28 cellular contexts compared by ENCODE assay signal in the genomic region with DNA sequence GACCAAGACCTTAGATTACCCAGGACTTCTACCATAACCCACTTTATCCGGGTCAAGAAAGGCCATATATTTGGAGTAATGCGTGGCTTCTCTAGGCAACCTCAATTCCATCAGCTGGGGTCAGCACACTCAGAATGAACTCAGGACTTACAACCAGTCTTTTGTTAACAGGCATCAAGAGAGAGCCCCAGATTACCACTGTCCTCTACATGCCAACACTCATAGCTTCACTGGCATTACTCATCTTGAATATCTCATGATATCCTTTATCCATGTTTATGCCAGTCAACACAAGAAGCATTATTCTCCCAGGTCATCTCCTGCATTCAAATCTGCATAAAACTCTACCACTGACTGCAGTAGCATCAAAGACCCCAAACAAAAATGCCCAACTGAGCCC. TPM values are rescaled to one million over a fixed set of nuclear protein-coding genes. Genes with fewer than 3 reads are reported as not detected.
"Had no signal": no experiment of that assay in that cellular context is flagged by ENCODE, and none has a peak within 500 bp of the region (broad histone marks: within the 10 kb centered on the region; RNA-seq: fewer than 3 reads in every experiment).

No MANE protein-coding gene starts in this region.

- H3K4me1 ChIP-seq: colonic mucosa, esophagus muscularis mucosa, foreskin keratinocyte, prostate gland, right atrium auricular region, stomach, vagina had no signal

- H3K36me3 ChIP-seq: colonic mucosa, esophagus muscularis mucosa, heart right ventricle, lower lobe of right lung, prostate gland, right atrium auricular region, stomach, thyroid gland, vagina had no signal

- FAIRE-seq: endothelial cell of umbilical vein, islet of Langerhans had no signal

- ATAC-seq: foreskin keratinocyte; naive thymus-derived CD8-positive, alpha-beta T cell; stimulated activated effector memory CD8-positive, alpha-beta T cell treated with anti-CD3 and anti-CD28 coated beads, Interleukin-12 subunit alpha, Interleukin-12 subunit beta, amount 100 ng/mL, for 72 hours had no signal

- H3K4me3 ChIP-seq: colonic mucosa, esophagus muscularis mucosa, heart right ventricle, lower lobe of right lung, prostate gland, right atrium auricular region, stomach, thyroid gland, vagina had no signal

- H3K9me3 ChIP-seq: colonic mucosa, esophagus muscularis mucosa, heart right ventricle, lower lobe of right lung, prostate gland, right atrium auricular region, stomach, thyroid gland, vagina had no signal

- H3K4me3 Mint-ChIP-seq: naive thymus-derived CD8-positive, alpha-beta T cell; neural crest cell; stimulated activated effector memory CD8-positive, alpha-beta T cell treated with anti-CD3 and anti-CD28 coated beads, Interleukin-12 subunit alpha, Interleukin-12 subunit beta, amount 100 ng/mL, for 72 hours had no signal

- H3K27me3 ChIP-seq: colonic mucosa, right atrium auricular region, thyroid gland, vagina had no signal

- H3K36me3 Mint-ChIP-seq: naive thymus-derived CD8-positive, alpha-beta T cell; stimulated activated effector memory CD8-positive, alpha-beta T cell treated with anti-CD3 and anti-CD28 coated beads, Interleukin-12 subunit alpha, Interleukin-12 subunit beta, amount 100 ng/mL, for 72 hours had no signal

- H3K27ac ChIP-seq: colonic mucosa, foreskin keratinocyte, prostate gland, vagina had no signal

- H3K4me1 Mint-ChIP-seq: neural crest cell had no signal

- H3K27ac Mint-ChIP-seq: naive thymus-derived CD8-positive, alpha-beta T cell; stimulated activated effector memory CD8-positive, alpha-beta T cell treated with anti-CD3 and anti-CD28 coated beads, Interleukin-12 subunit alpha, Interleukin-12 subunit beta, amount 100 ng/mL, for 72 hours had no signal

- H3K9me3 Mint-ChIP-seq: naive thymus-derived CD8-positive, alpha-beta T cell; neural crest cell; stimulated activated effector memory CD8-positive, alpha-beta T cell treated with anti-CD3 and anti-CD28 coated beads, Interleukin-12 subunit alpha, Interleukin-12 subunit beta, amount 100 ng/mL, for 72 hours had no signal

- DNase-seq: colonic mucosa; dermis blood vessel endothelial cell; effector memory CD4-positive, alpha-beta T cell; foreskin keratinocyte; glutamatergic neuron; heart right ventricle; hippocampal formation; left ventricle myocardium superior; lower lobe of right lung; naive thymus-derived CD8-positive, alpha-beta T cell; stimulated activated CD4-positive, alpha-beta T cell treated with anti-CD3 and anti-CD28 coated beads, Interleukin-2, amount 100 ng/mL, for 24 hours; stimulated activated CD4-positive, alpha-beta T cell treated with anti-CD3 and anti-CD28 coated beads, Interleukin-4, amount 100 ng/mL, for 24 hours; stimulated activated naive CD4-positive, alpha-beta T cell treated with Interleukin-2 at 50 U/mL for 16 hours; stomach; thyroid gland; trophoblast cell had no signal

RNA-seq across cellular contexts. Expression of gene FCGR2A, which starts 6.6 kb away (rescaled TPM):
- total RNA-seq: endothelial cell of umbilical vein, epithelial cell of proximal tubule, foreskin keratinocyte, myocyte, neural crest cell, osteocyte had no signal
- polyA plus RNA-seq: endothelial cell of umbilical vein, foreskin keratinocyte had no signal

RNA-seq across cellular contexts. Expression of gene HSPA6, which starts 25.7 kb away (rescaled TPM):
- total RNA-seq: myocyte, neural crest cell, osteocyte had no signal

RNA-seq across cellular contexts. Expression of gene FCGR3A, which starts 51.0 kb away (rescaled TPM):
- total RNA-seq: dermis blood vessel endothelial cell, endothelial cell of umbilical vein, epithelial cell of proximal tubule, fibroblast of lung, foreskin keratinocyte, myocyte, neural crest cell, osteocyte had no signal
- polyA plus RNA-seq: endothelial cell of umbilical vein, fibroblast of lung, foreskin keratinocyte had no signal
